In genomic region chr10:130364631-130365030, GRCh38 we compare ENCODE assay signal across 26 cellular contexts.
"Had no signal": no experiment of that assay in that cellular context is flagged by ENCODE, and none has a peak within 500 bp of the region (broad histone marks: within the 10 kb centered on the region; RNA-seq: fewer than 3 reads in every experiment).

No MANE protein-coding gene starts in this region.

- H3K9me3 ChIP-seq: SJCRH30, SK-N-SH had no signal

- H3K9ac ChIP-seq: KMS-11, SK-N-SH had no signal

- H3K27ac Mint-ChIP-seq: activated CD4-positive, alpha-beta memory T cell treated with anti-CD3 and anti-CD28 coated beads for 36 hours; activated CD4-positive, alpha-beta T cell treated with anti-CD3 and anti-CD28 coated beads, Interleukin-2, amount 10 ng/mL, durations not matched to agents 7 days and 5 days; activated naive CD4-positive, alpha-beta T cell treated with anti-CD3 and anti-CD28 coated beads, Interleukin-2, amount 10 ng/mL, durations not matched to agents 7 days and 5 days; activated naive CD8-positive, alpha-beta T cell treated with anti-CD3 and anti-CD28 coated beads for 36 hours; activated T-helper 2 cell treated with anti-CD3 and anti-CD28 coated beads, Interferon-gamma antibody, Interleukin-2, Interleukin-4, amounts not matched to agents 10 μg/mL and 5 μg/mL and 100 μg/mL, durations not matched to agents 14 hours and 24 hours and 36 hours had no signal

- H3K4me1 ChIP-seq: SJCRH30 had no signal

- H3K27me3 ChIP-seq: brain microvascular endothelial cell, cardiac muscle cell, SJCRH30 had no signal

- H3K9me2 ChIP-seq: SK-N-SH had no signal

- H3K27ac ChIP-seq: brain microvascular endothelial cell, cardiac muscle cell, KMS-11, SJCRH30, VCaP had no signal

- H3K36me3 ChIP-seq: brain microvascular endothelial cell, cardiac muscle cell, SJCRH30 had no signal

- H3K27me3 Mint-ChIP-seq: activated CD4-positive, alpha-beta memory T cell treated with anti-CD3 and anti-CD28 coated beads for 36 hours; activated CD4-positive, alpha-beta T cell treated with anti-CD3 and anti-CD28 coated beads, Interleukin-2, amount 10 ng/mL, durations not matched to agents 7 days and 5 days; activated naive CD4-positive, alpha-beta T cell treated with anti-CD3 and anti-CD28 coated beads, Interleukin-2, amount 10 ng/mL, durations not matched to agents 7 days and 5 days; activated naive CD8-positive, alpha-beta T cell treated with anti-CD3 and anti-CD28 coated beads for 36 hours had no signal

- H3K36me3 Mint-ChIP-seq: activated CD4-positive, alpha-beta memory T cell treated with anti-CD3 and anti-CD28 coated beads for 36 hours; activated naive CD4-positive, alpha-beta T cell treated with anti-CD3 and anti-CD28 coated beads, Interleukin-2, amount 10 ng/mL, durations not matched to agents 7 days and 5 days; activated naive CD8-positive, alpha-beta T cell treated with anti-CD3 and anti-CD28 coated beads for 36 hours had no signal

- H3K4me2 ChIP-seq: KMS-11, SK-N-SH had no signal

- DNase-seq: activated CD4-positive, alpha-beta memory T cell treated with anti-CD3 and anti-CD28 coated beads for 36 hours; activated CD4-positive, alpha-beta T cell treated with anti-CD3 and anti-CD28 coated beads, Interleukin-2, amount 10 ng/mL, durations not matched to agents 7 days and 5 days; activated CD4-positive, CD25-positive, alpha-beta regulatory T cell; activated gamma-delta T cell treated with Interleukin-2 at 50 U/mL for 16 hours; activated naive CD4-positive, alpha-beta T cell treated with anti-CD3 and anti-CD28 coated beads, Interleukin-2, amount 10 ng/mL, durations not matched to agents 7 days and 5 days; activated naive CD8-positive, alpha-beta T cell treated with anti-CD3 and anti-CD28 coated beads for 36 hours; activated T-cell treated with anti-CD3 and anti-CD28 coated beads, Interleukin-2, amount 50 U/mL, for 4 hours; brain microvascular endothelial cell; NCI-H1092; NCI-H1417; NCI-H1930; NCI-H2171; NCI-H2227 treated with DMSO at 0.1 percent for 48 hours; NCI-H446 treated with DMSO at 0.1 percent for 48 hours; NCI-H524 treated with DMSO at 0.1 percent for 48 hours; NCI-H82; Right ventricle myocardium superior; RPMI8226; SJCRH30; SK-N-SH; T-helper 1 cell had no signal

- H3K9me3 Mint-ChIP-seq: activated CD4-positive, alpha-beta memory T cell treated with anti-CD3 and anti-CD28 coated beads for 36 hours; activated CD4-positive, alpha-beta T cell treated with anti-CD3 and anti-CD28 coated beads, Interleukin-2, amount 10 ng/mL, durations not matched to agents 7 days and 5 days; activated naive CD4-positive, alpha-beta T cell treated with anti-CD3 and anti-CD28 coated beads, Interleukin-2, amount 10 ng/mL, durations not matched to agents 7 days and 5 days; activated naive CD8-positive, alpha-beta T cell treated with anti-CD3 and anti-CD28 coated beads for 36 hours; activated T-helper 2 cell treated with anti-CD3 and anti-CD28 coated beads, Interferon-gamma antibody, Interleukin-2, Interleukin-4, amounts not matched to agents 10 μg/mL and 5 μg/mL and 100 μg/mL, durations not matched to agents 14 hours and 24 hours and 36 hours had no signal

- H3K4me3 Mint-ChIP-seq: activated CD4-positive, alpha-beta memory T cell treated with anti-CD3 and anti-CD28 coated beads for 36 hours; activated CD4-positive, alpha-beta T cell treated with anti-CD3 and anti-CD28 coated beads, Interleukin-2, amount 10 ng/mL, durations not matched to agents 7 days and 5 days; activated naive CD4-positive, alpha-beta T cell treated with anti-CD3 and anti-CD28 coated beads, Interleukin-2, amount 10 ng/mL, durations not matched to agents 7 days and 5 days; activated naive CD8-positive, alpha-beta T cell treated with anti-CD3 and anti-CD28 coated beads for 36 hours; activated T-cell treated with anti-CD3 and anti-CD28 coated beads, Interleukin-2, amount 50 U/mL, for 4 hours had no signal

- H3K4me3 ChIP-seq: cardiac muscle cell, SJCRH30 had no signal

- H3K4me1 Mint-ChIP-seq: activated CD4-positive, alpha-beta T cell treated with anti-CD3 and anti-CD28 coated beads, Interleukin-2, amount 10 ng/mL, durations not matched to agents 7 days and 5 days; activated naive CD4-positive, alpha-beta T cell treated with anti-CD3 and anti-CD28 coated beads, Interleukin-2, amount 10 ng/mL, durations not matched to agents 7 days and 5 days; activated naive CD8-positive, alpha-beta T cell treated with anti-CD3 and anti-CD28 coated beads for 36 hours had no signal

- ATAC-seq: activated T-cell treated with anti-CD3 and anti-CD28 coated beads, Interleukin-2, amount 50 U/mL, for 4 hours; Panc1 had no signal
